ENCODE assay signal across 9 cellular contexts in genomic region chr3:183188895-183189462, GRCh38. TPM values are rescaled to one million over a fixed set of nuclear protein-coding genes. Genes with fewer than 3 reads are reported as not detected.
DNase-seq lines count a peak whose midpoint lies in the region; ATAC-seq, FAIRE-seq and TF ChIP-seq lines count a peak whose summit lies in the region.
"Had no signal": no experiment of that assay in that cellular context is flagged by ENCODE, and none has a peak within 500 bp of the region (broad histone marks: within the 10 kb centered on the region; RNA-seq: fewer than 3 reads in every experiment).

No MANE protein-coding gene starts in this region.

- H3K4me3 ChIP-seq in A549 (no peak overlapping the region), GM12865 (ENCODE audit: low read depth, low read length) (no peak overlapping the region), astrocyte of the cerebellum (ENCODE audit: low read depth, low read length) (no peak overlapping the region), mesendoderm (ENCODE audit: low read length) (no peak overlapping the region), vagina (no peak overlapping the region)
- H3K4me3 ChIP-seq: HAP-1 had no signal

- H2BK120ac ChIP-seq in mesendoderm (ENCODE audit: low read depth, low read length) = no peak overlapping the region

- intact Hi-C loops in vagina (cut with DNase I) = no loop called here

- peak in 1 of 2 experiments; percentile 8; a peak in 1 of 5 replicates for TF ChIP-seq RAD21 in A549 (conservative IDR thresholded peaks at IDR 0.05 in 1 of 2, IDR thresholded peaks at IDR 0.05 in 1 of 2)

- no peak overlapping the region for H3K4ac ChIP-seq in mesendoderm (ENCODE audit: low read depth, low read length)

- H3K9ac ChIP-seq in mesendoderm (ENCODE audit: low read length) = no peak overlapping the region

- DNase-seq in A549 (ENCODE audit: low read depth in 1 of 2, low spot score in 1 of 2) = peak; percentile 14 to 29
- DNase-seq in GM12865 (ENCODE audit: low read depth) = peak; percentile 73
- peak; percentile 67 for DNase-seq in NAMALWA (ENCODE audit: low spot score)
- DNase-seq in astrocyte of the cerebellum (ENCODE audit: low read depth) = no peak
- peak; percentile 68 for DNase-seq in mesendoderm
- DNase-seq in vagina (ENCODE audit: extremely low spot score in 2 of 2) = no peak
- no peak for DNase-seq in DMS79 (lab: John Stamatoyannopoulos, UW)
- DNase-seq in mesenteric fat pad (ENCODE audit: low spot score) = no peak

- no peak overlapping the region for H2BK15ac ChIP-seq in mesendoderm (replicated peaks; ENCODE audit: low read depth)

- H3K9me3 ChIP-seq in A549 = no peaks in the 10 kb centered on the region
- no peaks in the 10 kb centered on the region for H3K9me3 ChIP-seq in vagina
- H3K9me3 ChIP-seq: HAP-1 had no signal

- no peaks in the 10 kb centered on the region for H3K4me1 ChIP-seq in A549
- H3K4me1 ChIP-seq in mesendoderm (ENCODE audit: control insufficient read depth, low read depth, low read length) = no peaks in the 10 kb centered on the region
- peaks cover 12% of the 10 kb centered on the region for H3K4me1 ChIP-seq in vagina
- H3K4me1 ChIP-seq: HAP-1 had no signal

- in situ Hi-C loops in astrocyte of the cerebellum (cut with HindIII; ENCODE audit: low sequenced_read_pairs) = no loop called here

- H3K79me1 ChIP-seq in mesendoderm (ENCODE audit: low read length) = no peaks in the 10 kb centered on the region

- no peak overlapping the region for H3K23ac ChIP-seq in mesendoderm (ENCODE audit: low read length)

- WGBS in A549 (ENCODE audit: missing lambda C conversion rate) = 63% methylated on average over 7 of the region's 7 CpGs
- no CpG with 5 or more reads among the region's 7 CpGs for WGBS in mesendoderm (ENCODE audit: extremely low coverage, insufficient coverage, low lambda C conversion rate)

- peak; percentile 11; the same call in 1 of the 3 replicates for TF ChIP-seq CTCF in A549 (IDR thresholded peaks at IDR 0.05)
- TF ChIP-seq CTCF in GM12865 (IDR thresholded peaks at IDR 0.05; ENCODE audit: insufficient read depth, low read depth, low read length, missing control alignments) = peak; percentile 55
- peak; percentile 43 for TF ChIP-seq CTCF in astrocyte of the cerebellum (IDR thresholded peaks at IDR 0.05; ENCODE audit: low read depth, low read length, missing control alignments)
- TF ChIP-seq CTCF in vagina (IDR thresholded peaks at IDR 0.05) = no peak

- FAIRE-seq in A549 (lab: Jason Lieb, UNC) = no peak

- no peaks in the 10 kb centered on the region for H3K79me2 ChIP-seq in mesendoderm (ENCODE audit: control insufficient read depth, insufficient read depth, low read length)

- H3K27ac ChIP-seq in A549 (no peak overlapping the region), mesendoderm (ENCODE audit: low read depth, low read length) (no peak overlapping the region), vagina (no peak overlapping the region)

- TF ChIP-seq EP300 in A549 (IDR thresholded peaks at IDR 0.05) = no peak

- H2AK5ac ChIP-seq in mesendoderm (ENCODE audit: low read length) = no peak overlapping the region

- no peaks in the 10 kb centered on the region for H3K36me3 ChIP-seq in mesendoderm (ENCODE audit: control insufficient read depth, insufficient read depth, low read length)
- H3K36me3 ChIP-seq in vagina = no peaks in the 10 kb centered on the region
- H3K36me3 ChIP-seq: HAP-1 had no signal

- CTCF ChIA-PET in A549 (lab: Yijun Ruan, JAX) = interaction anchor here (0.6 to 13.5 kb wide), 5 partner anchors 72 to 480 kb away, joined by 3 to 380 read pairs (median 3); no protein-coding TSS in a partner anchor

- H3K18ac ChIP-seq in mesendoderm (ENCODE audit: low read length) = no peak overlapping the region

- TF ChIP-seq POLR2A in A549 (IDR thresholded peaks at IDR 0.05; ENCODE audit: low read length) (no peak), vagina (IDR thresholded peaks at IDR 0.05) (no peak)

- H2BK5ac ChIP-seq in mesendoderm (ENCODE audit: low read length) = no peak overlapping the region

- peak overlapping the region; percentile 59 for H3K56ac ChIP-seq in mesendoderm (ENCODE audit: low read length)

- H4K8ac ChIP-seq in mesendoderm (ENCODE audit: low read depth, low read length) = no peak overlapping the region

- peak; percentile 59 to 85; a peak in 4 of 6 replicates for ATAC-seq in A549

- no peak overlapping the region for H4K5ac ChIP-seq in mesendoderm (ENCODE audit: low read length)

- H3K4me2 ChIP-seq in A549 (no peak overlapping the region), mesendoderm (ENCODE audit: low read length) (no peak overlapping the region)

- H3K27me3 ChIP-seq in mesendoderm (ENCODE audit: insufficient read depth, low read length, poor library complexity) = no peaks in the 10 kb centered on the region
- H3K27me3 ChIP-seq in vagina = no peaks in the 10 kb centered on the region

- POLR2A ChIA-PET in A549 (lab: Yijun Ruan, JAX) = no interaction called here

TF ChIP-seq in A549, 52 proteins besides CTCF, POLR2A, EP300 and RAD21:
- TF ChIP-seq HMGXB4 (CRISPR knock-in tag; IDR thresholded peaks at IDR 0.05; ENCODE audit: borderline replicate concordance) = no peak
- TF ChIP-seq HDAC2 (IDR thresholded peaks at IDR 0.05) = no peak
- no peak for TF ChIP-seq ZSCAN20 (CRISPR knock-in tag; IDR thresholded peaks at IDR 0.05)
- TF ChIP-seq EHMT2 (IDR thresholded peaks at IDR 0.05; ENCODE audit: low read depth) = no peak
- no peak for TF ChIP-seq CBX8 (IDR thresholded peaks at IDR 0.05)
- TF ChIP-seq RFX5 (IDR thresholded peaks at IDR 0.05) = no peak
- TF ChIP-seq NR3C1 (IDR thresholded peaks at IDR 0.05) = no peak
- TF ChIP-seq MAZ (IDR thresholded peaks at IDR 0.05; ENCODE audit: borderline replicate concordance, low read depth, low read length) = no peak
- TF ChIP-seq REST (IDR thresholded peaks at IDR 0.05) = no peak

RNA-seq across cellular contexts. Expression of gene LAMP3, which starts 26.4 kb away (rescaled TPM):
- polyA plus RNA-seq in A549 (2011; rRNA removed) (0.72 and 0.91 TPM in 2 replicates), A549 (2017; fragmentation: RNase III; extraction: RNeasy Plus Mini Kit Qiagen cat#74134 plus additional on column Dnase treatment) (0.06 to 0.15 TPM (median 0.14 TPM) in 3 replicates)
- 0.01 TPM in 1 of 2 replicates, not detected in the other for polyA plus RNA-seq in A549 (2012; cell fraction: cytosol; rRNA removed)
- polyA plus RNA-seq in A549 (2012; cell fraction: nucleus; rRNA removed) = 0.02 TPM in 1 of 2 replicates, not detected in the other
- polyA minus RNA-seq in A549 (2011; rRNA and poly(A)+ RNA removed) = 0.78 and 0.95 TPM in 2 replicates
- 0.95 TPM for polyA plus RNA-seq in mesendoderm (2013, experiment 1 of 2)
- 1.3 TPM for polyA plus RNA-seq in mesendoderm (2013, experiment 2 of 2)
- total RNA-seq in vagina (3.9 TPM), mesenteric fat pad (not detected)

Comparison
In these comparisons a context has a peak if more than half of its experiments do, and no peak if none do; other contexts are left out.
1. DNase-seq: peak in A549 (2 of 2), GM12865 (single experiment), NAMALWA (single experiment) and mesendoderm (single experiment); none in astrocyte of the cerebellum (single experiment), vagina (0 of 2), DMS79 (single experiment) and mesenteric fat pad (single experiment).
2. CTCF ChIP-seq: peak in A549 (single experiment), GM12865 (single experiment) and astrocyte of the cerebellum (single experiment); none in vagina (0 of 3).